ENCODE assay signal across 16 cellular contexts in genomic region chr10:103564116-103564501, GRCh38.
A peak's percentile ranks its signal among the peaks of the same experiment; 100 is the strongest.
DNase-seq lines count a peak whose midpoint lies in the region; ATAC-seq, FAIRE-seq and TF ChIP-seq lines count a peak whose summit lies in the region.
"Had no signal": no experiment of that assay in that cellular context is flagged by ENCODE, and none has a peak within 500 bp of the region (broad histone marks: within the 10 kb centered on the region; RNA-seq: fewer than 3 reads in every experiment).

No MANE protein-coding gene starts in this region.

- H3K9me3 Mint-ChIP-seq in activated naive CD4-positive, alpha-beta T cell treated with anti-CD3 and anti-CD28 coated beads for 36 hours, result no peaks in the 10 kb centered on the region
- H3K9me3 Mint-ChIP-seq in T-helper 2 cell treated with Interferon-gamma antibody and Interleukin-4, amounts not matched to agents 5 μg/mL and 100 μg/mL, for 36 hours, result no peaks in the 10 kb centered on the region
- H3K9me3 Mint-ChIP-seq: CD4-positive, alpha-beta T cell had no signal

- H3K4me2 ChIP-seq in OCI-LY3 (ENCODE audit: low read length), result peak overlapping the region; percentile 14; the same call in 1 of the 2 replicates

- no peak overlapping the region for H3K27ac Mint-ChIP-seq in activated naive CD4-positive, alpha-beta T cell treated with anti-CD3 and anti-CD28 coated beads for 36 hours
- no peak overlapping the region for H3K27ac Mint-ChIP-seq in T-helper 2 cell treated with Interferon-gamma antibody and Interleukin-4, amounts not matched to agents 5 μg/mL and 100 μg/mL, for 36 hours
- H3K27ac Mint-ChIP-seq: CD4-positive, alpha-beta T cell had no signal

- H4K20me1 ChIP-seq in OCI-LY3 (ENCODE audit: insufficient read depth, low read length), result no peaks in the 10 kb centered on the region

- H3K27ac ChIP-seq in OCI-LY3 (ENCODE audit: low read length) (no peak overlapping the region), sigmoid colon (peak overlapping the region in 2 of 4 donors; percentile 31 to 35)
- H3K27ac ChIP-seq: SJSA1 had no signal

- H3K4me3 ChIP-seq in OCI-LY3 (ENCODE audit: low read length) (no peak overlapping the region), sigmoid colon (no peak overlapping the region)
- H3K4me3 ChIP-seq: HAP-1, SJSA1 had no signal

- intact Hi-C loops in left colon (cut with DNase I, micrococcal nuclease) (no loop called here), sigmoid colon (cut with DNase I) (no loop called here)
- intact Hi-C loops in activated naive CD4-positive, alpha-beta T cell treated with anti-CD3 and anti-CD28 coated beads for 36 hours (cut with micrococcal nuclease), result loop anchor here (2.0 kb wide), 1 partner anchor 147 kb away; no protein-coding TSS in a partner anchor

- H2AFZ ChIP-seq in OCI-LY3 (ENCODE audit: low read depth, low read length), result no peak overlapping the region; the same call in 1 of the 2 replicates

- H3K27me3 Mint-ChIP-seq in activated naive CD4-positive, alpha-beta T cell treated with anti-CD3 and anti-CD28 coated beads for 36 hours (ENCODE audit: low read depth), result peaks cover 2% of the 10 kb centered on the region
- H3K27me3 Mint-ChIP-seq in T-helper 2 cell treated with Interferon-gamma antibody and Interleukin-4, amounts not matched to agents 5 μg/mL and 100 μg/mL, for 36 hours (ENCODE audit: low read depth), result peaks cover 10% of the 10 kb centered on the region

- FAIRE-seq in HTR-8/SVneo (lab: Jason Lieb, UNC), result no peak

- DNase-seq in HTR-8/SVneo (ENCODE audit: insufficient read length, low spot score), result peak; percentile 40
- no peak for DNase-seq in left colon
- peak; percentile 84 for DNase-seq in sigmoid colon
- DNase-seq in Ammon's horn (ENCODE audit: low spot score), result no peak
- DNase-seq in activated naive CD4-positive, alpha-beta T cell treated with anti-CD3 and anti-CD28 coated beads for 36 hours, result no peak
- no peak for DNase-seq in T-helper 2 cell treated with Interferon-gamma antibody and Interleukin-4, amounts not matched to agents 5 μg/mL and 100 μg/mL, for 36 hours (ENCODE audit: low spot score)
- DNase-seq: CD4-positive, alpha-beta T cell; KG1; NCI-H1092; NCI-H2081 treated with DMSO at 0.1 percent for 48 hours had no signal

- H3K4me3 Mint-ChIP-seq in activated naive CD4-positive, alpha-beta T cell treated with anti-CD3 and anti-CD28 coated beads for 36 hours, result no peak overlapping the region
- no peak overlapping the region for H3K4me3 Mint-ChIP-seq in T-helper 2 cell treated with Interferon-gamma antibody and Interleukin-4, amounts not matched to agents 5 μg/mL and 100 μg/mL, for 36 hours
- H3K4me3 Mint-ChIP-seq: CD4-positive, alpha-beta T cell had no signal

- H3K36me3 ChIP-seq in OCI-LY3 (replicated peaks; ENCODE audit: low read depth, low read length) (no peaks in the 10 kb centered on the region), sigmoid colon (no peaks in the 10 kb centered on the region)
- H3K36me3 ChIP-seq: BE2C, HAP-1, SJSA1 had no signal

- H3K79me2 ChIP-seq in OCI-LY3 (ENCODE audit: low read length), result no peaks in the 10 kb centered on the region

- no peaks in the 10 kb centered on the region for H3K9me3 ChIP-seq in OCI-LY3 (ENCODE audit: insufficient read depth, low read length)
- no peaks in the 10 kb centered on the region for H3K9me3 ChIP-seq in sigmoid colon
- H3K9me3 ChIP-seq: BE2C, HAP-1, SJSA1 had no signal

- H3K4me1 Mint-ChIP-seq in activated naive CD4-positive, alpha-beta T cell treated with anti-CD3 and anti-CD28 coated beads for 36 hours (ENCODE audit: low read depth), result no peaks in the 10 kb centered on the region
- H3K4me1 Mint-ChIP-seq in T-helper 2 cell treated with Interferon-gamma antibody and Interleukin-4, amounts not matched to agents 5 μg/mL and 100 μg/mL, for 36 hours (ENCODE audit: low read depth), result no peaks in the 10 kb centered on the region

- TF ChIP-seq CTCF in OCI-LY3 (IDR thresholded peaks at IDR 0.05; ENCODE audit: low read depth, low read length) (no peak), sigmoid colon (IDR thresholded peaks at IDR 0.05) (no peak)

- peak in 1 of 4 donors; percentile 20 for TF ChIP-seq EP300 in sigmoid colon (IDR thresholded peaks at IDR 0.05)

- CTCF ChIA-PET in activated naive CD4-positive, alpha-beta T cell treated with anti-CD3 and anti-CD28 coated beads for 36 hours (lab: Charles Lee), result interaction anchor here (0.5 to 2.5 kb wide), 21 partner anchors 8 to 809 kb away, joined by 3 to 17 read pairs (median 4); no protein-coding TSS in a partner anchor

- H3K4me1 ChIP-seq in OCI-LY3 (ENCODE audit: low read length), result peaks cover 15% of the 10 kb centered on the region
- H3K4me1 ChIP-seq in sigmoid colon, result peaks cover 0 to 13% (median 7%) of the 10 kb centered on the region in 4 donors
- H3K4me1 ChIP-seq: BE2C, HAP-1, SJSA1 had no signal

- H3K27me3 ChIP-seq in OCI-LY3 (ENCODE audit: low read depth, low read length), result no peaks in the 10 kb centered on the region
- peaks cover 0 to 3% (median 0%) of the 10 kb centered on the region in 3 donors for H3K27me3 ChIP-seq in sigmoid colon
- H3K27me3 ChIP-seq: BE2C had no signal

- no peaks in the 10 kb centered on the region for H3K36me3 Mint-ChIP-seq in activated naive CD4-positive, alpha-beta T cell treated with anti-CD3 and anti-CD28 coated beads for 36 hours (ENCODE audit: low read depth)
- H3K36me3 Mint-ChIP-seq in T-helper 2 cell treated with Interferon-gamma antibody and Interleukin-4, amounts not matched to agents 5 μg/mL and 100 μg/mL, for 36 hours (ENCODE audit: low read depth), result no peaks in the 10 kb centered on the region

- H3K9ac ChIP-seq in OCI-LY3 (ENCODE audit: low read length), result no peak overlapping the region

- ATAC-seq in left colon (peak; percentile 9), HG03565 (IDR thresholded peaks at IDR 0.05; ENCODE audit: unreplicated experiment) (no peak)
- ATAC-seq: PC-3 had no signal

- 67 to 68% methylated on average over 7 of the region's 7 CpGs for WGBS in sigmoid colon, 2 donors

- TF ChIP-seq POLR2A in sigmoid colon (IDR thresholded peaks at IDR 0.05), result no peak

Comparison
In these comparisons a context has a peak if more than half of its experiments do, and no peak if none do; other contexts are left out.
1. DNase-seq: peak in HTR-8/SVneo (single experiment) and sigmoid colon (single experiment); none in left colon (0 of 2), Ammon's horn (single experiment), activated naive CD4-positive, alpha-beta T cell treated with anti-CD3 and anti-CD28 coated beads for 36 hours (single experiment) and T-helper 2 cell treated with Interferon-gamma antibody and Interleukin-4, amounts not matched to agents 5 μg/mL and 100 μg/mL, for 36 hours (single experiment).